In genomic region chr9:109901191-109901590, GRCh38 we compare ENCODE assay signal across 23 cellular contexts.
DNase-seq lines count a peak whose midpoint lies in the region; ATAC-seq, FAIRE-seq and TF ChIP-seq lines count a peak whose summit lies in the region.
"Had no signal": no experiment of that assay in that cellular context is flagged by ENCODE, and none has a peak within 500 bp of the region (broad histone marks: within the 10 kb centered on the region; RNA-seq: fewer than 3 reads in every experiment).

No MANE protein-coding gene starts in this region.

- TF ChIP-seq EP300 in HepG2 (IDR thresholded peaks at IDR 0.05; ENCODE audit: low read depth in 2 of 2, low read length in 2 of 2) (no peak), HepG2 (CRISPR knock-in tag; IDR thresholded peaks at IDR 0.05; ENCODE audit: borderline replicate concordance) (no peak)

- in situ Hi-C loops in HepG2 (cut with HindIII; ENCODE audit: extremely low pct_ligation_motif_present, low pct_unique_long_range_greater_than_20kb) = loop anchor here (5.0 kb wide), 1 partner anchor 156 kb away; no protein-coding TSS in a partner anchor

- ATAC-seq in HepG2 (no peak), right lobe of liver (no peak)
- ATAC-seq: A549; naive thymus-derived CD8-positive, alpha-beta T cell; stimulated activated naive CD8-positive, alpha-beta T cell treated with anti-CD3 and anti-CD28 coated beads, Interleukin-15, Interleukin-2, amounts not matched to agents 100 U/mL and 50 U/mL, for 24 hours had no signal

- FAIRE-seq in HepG2 (lab: Jason Lieb, UNC) (no peak), small intestine (lab: Jason Lieb, UNC) (no peak)
- FAIRE-seq: A549, RCC 7860, TTC549 had no signal

- intact Hi-C loops in HepG2 (cut with micrococcal nuclease; ENCODE audit: unreplicated experiment) (no loop called here), right lobe of liver (cut with DNase I) (loop anchor here (10.0 kb wide), 1 partner anchor 254 kb away; no protein-coding TSS in a partner anchor), breast epithelium (cut with DNase I; ENCODE audit: low total_unique reads) (no loop called here)

- CTCF ChIA-PET in HepG2 (lab: Yijun Ruan, JAX; ENCODE audit: low intra/inter-chr PET ratio, low total read pairs) = no interaction called here

- H3K27ac ChIP-seq in HepG2 (ENCODE audit: extremely low read length, insufficient read depth, low read length) (no peak overlapping the region), right lobe of liver (no peak overlapping the region), small intestine (ENCODE audit: low read depth in 1 of 2, low read length in 1 of 2) (no peak overlapping the region), breast epithelium (no peak overlapping the region), caudate nucleus (ENCODE audit: low read depth, low read length) (no peak overlapping the region)
- H3K27ac ChIP-seq: A549 had no signal

- TF ChIP-seq CTCF in HepG2 (CRISPR knock-in tag; IDR thresholded peaks at IDR 0.05) (no peak), right lobe of liver (IDR thresholded peaks at IDR 0.05) (no peak), fibroblast of mammary gland (conservative IDR thresholded peaks at IDR 0.05; ENCODE audit: control insufficient read depth, insufficient read depth, low read depth, low read length) (no peak), mesothelial cell of epicardium (IDR thresholded peaks at IDR 0.05; ENCODE audit: unreplicated experiment) (no peak), breast epithelium (IDR thresholded peaks at IDR 0.05) (no peak)

- H3K27me3 ChIP-seq in HepG2 (ENCODE audit: control insufficient read depth in 1 of 2, insufficient read depth in 2 of 2, low read length in 2 of 2) (no peaks in the 10 kb centered on the region; a peak in 1 of 5 replicates), right lobe of liver (no peaks in the 10 kb centered on the region), small intestine (ENCODE audit: control insufficient read depth in 2 of 2, insufficient read depth in 2 of 2, low read length in 2 of 2) (no peaks in the 10 kb centered on the region), breast epithelium (no peaks in the 10 kb centered on the region)
- H3K27me3 ChIP-seq: MG63 had no signal

- no TSS peak for BruUV-seq in HepG2 (replicated peaks; lab: Mats Ljungman, UMichigan)

- H3K36me3 ChIP-seq in HepG2 (replicated peaks in 1 of 2; ENCODE audit: control insufficient read depth in 1 of 2, insufficient read depth in 2 of 2, low read length in 2 of 2) = no peaks in the 10 kb centered on the region
- no peaks in the 10 kb centered on the region for H3K36me3 ChIP-seq in right lobe of liver
- H3K36me3 ChIP-seq in small intestine (ENCODE audit: control insufficient read depth in 2 of 2, insufficient read depth in 2 of 2, low read length in 2 of 2) = no peaks in the 10 kb centered on the region
- no peaks in the 10 kb centered on the region for H3K36me3 ChIP-seq in breast epithelium
- H3K36me3 ChIP-seq: MG63 had no signal

- no peaks in the 10 kb centered on the region for H3K9me3 ChIP-seq in HepG2 (ENCODE audit: low read length)
- no peaks in the 10 kb centered on the region for H3K9me3 ChIP-seq in right lobe of liver
- no peaks in the 10 kb centered on the region for H3K9me3 ChIP-seq in small intestine (ENCODE audit: control insufficient read depth, low read depth)
- no peaks in the 10 kb centered on the region for H3K9me3 ChIP-seq in breast epithelium
- H3K9me3 ChIP-seq: A549, MG63 had no signal

- POLR2A ChIA-PET in HepG2 (lab: Yijun Ruan, JAX) = no interaction called here

- no peaks in the 10 kb centered on the region for H3K27me3 Mint-ChIP-seq in mesothelial cell of epicardium (ENCODE audit: low read depth)

- no peaks in the 10 kb centered on the region for H3K9me3 Mint-ChIP-seq in mesothelial cell of epicardium
- H3K9me3 Mint-ChIP-seq: CD14-positive monocyte; naive thymus-derived CD8-positive, alpha-beta T cell had no signal

- H3K4me2 ChIP-seq in HepG2 (ENCODE audit: low read depth, low read length) = no peak overlapping the region
- H3K4me2 ChIP-seq: A549 had no signal

- no peak overlapping the region for H3K4me3 Mint-ChIP-seq in mesothelial cell of epicardium
- H3K4me3 Mint-ChIP-seq: CD14-positive monocyte; naive thymus-derived CD8-positive, alpha-beta T cell had no signal

- H4K20me1 ChIP-seq in HepG2 (ENCODE audit: insufficient read depth, low read length) = no peaks in the 10 kb centered on the region

- no peaks in the 10 kb centered on the region for H3K36me3 Mint-ChIP-seq in mesothelial cell of epicardium
- H3K36me3 Mint-ChIP-seq: CD14-positive monocyte; naive thymus-derived CD8-positive, alpha-beta T cell had no signal

- TF ChIP-seq POLR2A in HepG2 (IDR thresholded peaks at IDR 0.05; ENCODE audit: insufficient read depth in 1 of 2, low read depth in 2 of 2, low read length in 2 of 2) = no peak
- no peak for TF ChIP-seq POLR2A in right lobe of liver (IDR thresholded peaks at IDR 0.05)
- no peak for TF ChIP-seq POLR2A in breast epithelium (IDR thresholded peaks at IDR 0.05)

- 25% methylated on average over 2 of the region's 3 CpGs for WGBS in HepG2 (ENCODE audit: low lambda C conversion rate)
- 52% methylated on average over 2 of the region's 3 CpGs for WGBS in right lobe of liver (ENCODE audit: insufficient coverage, low coverage, low lambda C conversion rate, missing lambda C conversion rate)
- 65 to 67% (median 66%) methylated on average over 3 of the region's 3 CpGs for WGBS in small intestine, 3 donors

- no peak overlapping the region for H3K9ac ChIP-seq in HepG2 (ENCODE audit: insufficient read depth, low read depth, low read length)

- H3K4me1 ChIP-seq in HepG2 (ENCODE audit: insufficient read depth, low read length) = peaks cover 26% of the 10 kb centered on the region
- H3K4me1 ChIP-seq in right lobe of liver = peaks cover 0 to 21% (median 10%) of the 10 kb centered on the region in 4 donors
- no peaks in the 10 kb centered on the region for H3K4me1 ChIP-seq in small intestine (ENCODE audit: control insufficient read depth in 2 of 2, insufficient read depth in 1 of 2, low read depth in 1 of 2, low read length in 1 of 2)
- no peaks in the 10 kb centered on the region for H3K4me1 ChIP-seq in breast epithelium

- TF ChIP-seq RAD21 in HepG2 (CRISPR knock-in tag; IDR thresholded peaks at IDR 0.05) = no peak

- DNase-seq in HepG2 (ENCODE audit: low spot score) (no peak), right lobe of liver (no peak), fibroblast of mammary gland (ENCODE audit: low read depth) (peak; percentile 58), mesothelial cell of epicardium (ENCODE audit: low spot score in 2 of 2, unreplicated experiment in 2 of 2) (no peak), small intestine (no peak), breast epithelium (ENCODE audit: low spot score in 2 of 2) (no peak), caudate nucleus (lab: John Stamatoyannopoulos, UW) (no peak), NCI-H2107 (lab: John Stamatoyannopoulos, UW) (no peak)
- DNase-seq: activated CD4-positive, alpha-beta T cell treated with anti-CD3 and anti-CD28 coated beads for 48 hours; activated CD8-positive, alpha-beta memory T cell treated with anti-CD3 and anti-CD28 coated beads, Interleukin-2, amount 50 U/mL, for 4 hours; activated gamma-delta T cell treated with Interleukin-2 at 50 U/mL for 16 hours; amniotic stem cell; DMS53; MG63; naive thymus-derived CD8-positive, alpha-beta T cell; NCI-H1694; stimulated activated naive CD8-positive, alpha-beta T cell treated with anti-CD3 and anti-CD28 coated beads, Interleukin-15, Interleukin-2, amounts not matched to agents 100 U/mL and 50 U/mL, for 24 hours; trophoblast cell had no signal

- H2AFZ ChIP-seq in HepG2 (ENCODE audit: low read length) = no peak overlapping the region

- H3K4me3 ChIP-seq in HepG2 (replicated peaks in 1 of 3; ENCODE audit: insufficient read depth in 1 of 3, low read depth in 2 of 3, low read length in 3 of 3) (no peak overlapping the region), right lobe of liver (no peak overlapping the region), fibroblast of mammary gland (ENCODE audit: control insufficient read depth, low read depth, low read length) (no peak overlapping the region), small intestine (ENCODE audit: low read depth in 1 of 2, low read length in 2 of 2) (no peak overlapping the region), breast epithelium (no peak overlapping the region)
- H3K4me3 ChIP-seq: A549, lung, MG63 had no signal

- peak overlapping the region; percentile 58 for H3K27ac Mint-ChIP-seq in mesothelial cell of epicardium
- H3K27ac Mint-ChIP-seq: CD14-positive monocyte; naive thymus-derived CD8-positive, alpha-beta T cell had no signal

- peaks cover 13% of the 10 kb centered on the region for H3K4me1 Mint-ChIP-seq in mesothelial cell of epicardium

- H3K79me2 ChIP-seq in HepG2 (ENCODE audit: insufficient read depth, low read length) = no peaks in the 10 kb centered on the region

TF ChIP-seq in HepG2, 621 proteins besides CTCF, POLR2A, EP300 and RAD21:
- TF ChIP-seq ELF1 (CRISPR knock-in tag; IDR thresholded peaks at IDR 0.05) (no peak), HDAC6 (IDR thresholded peaks at IDR 0.05; ENCODE audit: low read depth, low read length) (no peak), MAFF (IDR thresholded peaks at IDR 0.05; ENCODE audit: low read depth, low read length) (0 out of 2 replicates have a peak, but pooled peaks have one; percentile 11), NFIB (CRISPR knock-in tag; IDR thresholded peaks at IDR 0.05; ENCODE audit: borderline replicate concordance) (no peak), ZNF530 (CRISPR knock-in tag; IDR thresholded peaks at IDR 0.05; ENCODE audit: low read depth) (no peak)

Comparison
In these comparisons a context has a peak if more than half of its experiments do, and no peak if none do; other contexts are left out.
1. intact Hi-C loops: an anchor here in right lobe of liver (10.0 kb wide); none called in HepG2 and breast epithelium.